8 cellular contexts compared by ENCODE assay signal in the genomic region with DNA sequence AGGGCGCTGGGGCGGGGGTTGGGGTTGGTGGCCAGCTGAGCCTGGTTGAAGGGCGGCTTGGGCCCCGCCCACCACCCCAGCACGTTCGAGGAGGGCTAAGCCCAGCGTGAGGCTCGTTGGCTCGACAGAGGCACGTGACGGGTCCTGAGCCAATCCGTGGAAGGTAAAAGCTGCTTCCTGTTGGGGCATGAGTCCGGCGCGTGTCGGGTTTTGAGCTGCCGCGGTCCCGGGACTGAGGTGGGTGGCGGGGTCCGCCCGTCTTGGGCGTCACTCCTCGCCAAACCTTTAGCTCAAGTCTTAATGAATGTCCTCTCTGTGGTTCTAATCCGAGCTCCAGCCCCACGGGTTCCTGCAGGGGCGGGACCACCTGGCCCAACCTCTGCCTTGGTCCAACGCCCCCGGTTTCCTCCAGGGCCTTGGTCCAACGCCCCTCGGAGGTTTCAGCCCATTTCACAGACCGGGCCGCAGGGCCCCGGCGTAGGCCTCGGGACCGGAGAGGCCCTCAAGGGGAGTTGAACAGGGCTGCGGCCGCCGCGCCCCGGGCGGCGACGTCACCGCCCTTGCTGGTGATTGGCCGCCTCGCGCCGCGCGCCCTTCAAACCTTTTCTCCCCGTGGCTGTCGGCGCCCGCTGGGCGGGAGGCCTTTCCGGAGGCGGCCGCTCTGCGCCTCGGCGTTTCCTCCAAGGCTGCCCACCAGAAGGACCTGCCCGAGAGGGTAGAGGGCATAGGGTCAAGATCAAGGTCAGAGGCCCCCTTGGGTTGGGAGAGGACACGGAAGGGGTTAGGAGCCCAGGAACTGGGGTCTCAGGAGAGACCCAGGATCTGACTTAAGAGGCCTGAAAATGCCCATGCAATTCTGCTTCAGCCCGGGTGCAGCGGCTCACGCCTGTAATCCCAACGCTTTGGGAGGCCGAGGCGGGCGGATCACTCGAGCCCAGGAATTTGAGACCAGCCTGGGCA. TPM values are rescaled to one million over a fixed set of nuclear protein-coding genes. Genes with fewer than 3 reads are reported as not detected.
A peak's percentile ranks its signal among the peaks of the same experiment; 100 is the strongest.
DNase-seq lines count a peak whose midpoint lies in the region; ATAC-seq and FAIRE-seq lines count a peak whose summit lies in the region.

A gene with protein sequence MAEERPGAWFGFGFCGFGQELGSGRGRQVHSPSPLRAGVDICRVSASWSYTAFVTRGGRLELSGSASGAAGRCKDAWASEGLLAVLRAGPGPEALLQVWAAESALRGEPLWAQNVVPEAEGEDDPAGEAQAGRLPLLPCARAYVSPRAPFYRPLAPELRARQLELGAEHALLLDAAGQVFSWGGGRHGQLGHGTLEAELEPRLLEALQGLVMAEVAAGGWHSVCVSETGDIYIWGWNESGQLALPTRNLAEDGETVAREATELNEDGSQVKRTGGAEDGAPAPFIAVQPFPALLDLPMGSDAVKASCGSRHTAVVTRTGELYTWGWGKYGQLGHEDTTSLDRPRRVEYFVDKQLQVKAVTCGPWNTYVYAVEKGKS (plus strand): TSS at position 173 of the 960 bp plus-strand sequence. CDS start 1,851 bp downstream, outside the sequence.

- H2BK5ac ChIP-seq in neuronal stem cell (ENCODE audit: low read length): peak within 1 kb of the TSS; percentile 95

- peaks cover 36% of the 10 kb centered on the region for H3K36me3 ChIP-seq in SJCRH30
- H3K36me3 ChIP-seq in neuronal stem cell (replicated peaks in 1 of 2; ENCODE audit: control insufficient read depth in 2 of 2, insufficient read depth in 2 of 2, low read length in 2 of 2): peaks cover 31 to 44% of the 10 kb centered on the region in 2 donors
- H3K36me3 ChIP-seq in subcutaneous abdominal adipose tissue (ENCODE audit: control insufficient read depth in 5 of 5, insufficient read depth in 5 of 5, low read length in 5 of 5): peaks cover 0 to 42% (median 38%) of the 10 kb centered on the region in 5 donors

- H3K27me3 ChIP-seq in SJCRH30 (no peaks in the 10 kb centered on the region), neuronal stem cell (ENCODE audit: control insufficient read depth in 3 of 3, insufficient read depth in 3 of 3, low read depth in 1 of 3, low read length in 3 of 3) (peaks cover 0 to 4% (median 0%) of the 10 kb centered on the region in 3 experiments), subcutaneous abdominal adipose tissue (ENCODE audit: control insufficient read depth in 5 of 5, insufficient read depth in 4 of 5, low read length in 5 of 5) (no peaks in the 10 kb centered on the region)

- peak within 1 kb of the TSS; percentile 65 for H2AFZ ChIP-seq in neuronal stem cell (ENCODE audit: low read length)

- peak within 1 kb of the TSS; percentile 85 for H3K23ac ChIP-seq in neuronal stem cell (ENCODE audit: low read depth, low read length, poor library complexity)

- H3K9ac ChIP-seq in neuronal stem cell (ENCODE audit: low read depth, low read length, poor library complexity): peak within 1 kb of the TSS; percentile 88
- peak within 1 kb of the TSS; percentile 26 to 93 (median 85) for H3K9ac ChIP-seq in subcutaneous abdominal adipose tissue (ENCODE audit: low read length in 5 of 5)

- H2AK5ac ChIP-seq in neuronal stem cell (ENCODE audit: low read depth, low read length): peak within 1 kb of the TSS; percentile 90

- H2BK15ac ChIP-seq in neuronal stem cell (ENCODE audit: low read length): no peak within 1 kb of the TSS

- H3K4me3 ChIP-seq in SJCRH30: peak within 1 kb of the TSS; percentile 60
- peak within 1 kb of the TSS; percentile 50 to 91 for H3K4me3 ChIP-seq in neuronal stem cell (ENCODE audit: low read length in 2 of 2)
- H3K4me3 ChIP-seq in subcutaneous abdominal adipose tissue (ENCODE audit: low read depth in 1 of 5, low read length in 5 of 5): peak within 1 kb of the TSS; percentile 26 to 85 (median 82)

- peak; percentile 88 for ATAC-seq in GM21825 (IDR thresholded peaks at IDR 0.05; ENCODE audit: unreplicated experiment)

- peak within 1 kb of the TSS; percentile 96 for H3K18ac ChIP-seq in neuronal stem cell (ENCODE audit: low read length)

- DNase-seq in DMS53 treated with DMSO at 0.1 percent for 48 hours (lab: John Stamatoyannopoulos, UW; ENCODE audit: unreplicated experiment) (peak; percentile 90), Kasumi-1 (lab: John Stamatoyannopoulos, UW) (peak; percentile 95 to 96), SJCRH30 (peak; percentile 82), frontal cortex (ENCODE audit: low spot score in 2 of 2) (peak; percentile 98 to 99), neuronal stem cell (ENCODE audit: low spot score) (peak; percentile 78)
- peak; percentile 90 for DNase-seq in activated naive CD4-positive, alpha-beta T cell treated with Interleukin-2 at 50 U/mL for 16 hours

- H2BK120ac ChIP-seq in neuronal stem cell (ENCODE audit: low read depth, low read length): no peak within 1 kb of the TSS

- no CpG with 5 or more reads among the region's 73 CpGs for WGBS in neuronal stem cell (ENCODE audit: extremely low coverage in 2 of 2, insufficient read length in 2 of 2, insufficient replicate concordance in 1 of 2), 2 donors

- no peak within 1 kb of the TSS for H2BK12ac ChIP-seq in neuronal stem cell (ENCODE audit: low read length)

- H3K14ac ChIP-seq in neuronal stem cell (ENCODE audit: low read length): peak within 1 kb of the TSS; percentile 71

- peak within 1 kb of the TSS; percentile 86 for H3K4me2 ChIP-seq in neuronal stem cell (ENCODE audit: insufficient read depth, low read length, poor library complexity, severe bottlenecking)

- peak within 1 kb of the TSS; percentile 86 for H3K27ac ChIP-seq in SJCRH30
- peak within 1 kb of the TSS; percentile 76 for H3K27ac ChIP-seq in neuronal stem cell (replicated peaks; ENCODE audit: low read length)
- H3K27ac ChIP-seq in subcutaneous abdominal adipose tissue (ENCODE audit: low read depth, low read length): peak within 1 kb of the TSS; percentile 91

- H3K9me3 ChIP-seq in SJCRH30 (replicated peaks): no peaks in the 10 kb centered on the region
- H3K9me3 ChIP-seq in neuronal stem cell (replicated peaks in 1 of 2; ENCODE audit: control insufficient read depth in 2 of 2, insufficient read depth in 1 of 2, low read depth in 1 of 2, low read length in 2 of 2): peaks cover 0 to 1% of the 10 kb centered on the region in 2 donors
- H3K9me3 ChIP-seq in subcutaneous abdominal adipose tissue (ENCODE audit: control insufficient read depth in 5 of 5, low read length in 5 of 5): no peaks in the 10 kb centered on the region

- peak within 1 kb of the TSS; percentile 53 for H4K91ac ChIP-seq in neuronal stem cell (ENCODE audit: low read depth, low read length, poor library complexity)

- H4K8ac ChIP-seq in neuronal stem cell (ENCODE audit: low read depth, low read length): peak within 1 kb of the TSS; percentile 48

- no peak for FAIRE-seq in frontal cortex (lab: Jason Lieb, UNC)

- H3K4me1 ChIP-seq in SJCRH30: peaks cover 21% of the 10 kb centered on the region
- H3K4me1 ChIP-seq in neuronal stem cell (ENCODE audit: control insufficient read depth in 2 of 2, insufficient read depth in 1 of 2, low read depth in 1 of 2, low read length in 2 of 2): peaks cover 0 to 10% of the 10 kb centered on the region in 2 donors
- H3K4me1 ChIP-seq in subcutaneous abdominal adipose tissue (ENCODE audit: control insufficient read depth in 5 of 5, insufficient read depth in 5 of 5, low read length in 5 of 5): peaks cover 0 to 36% (median 31%) of the 10 kb centered on the region in 5 donors

- H3K79me1 ChIP-seq in neuronal stem cell (ENCODE audit: low read depth, low read length): peaks cover 10% of the 10 kb centered on the region

- peak within 1 kb of the TSS; percentile 53 for H3K4ac ChIP-seq in neuronal stem cell (ENCODE audit: low read length)

RNA-seq across cellular contexts. Expression of the gene that starts here (rescaled TPM):
- 6.8 and 8.6 TPM in 2 replicates for total RNA-seq in SJCRH30 (2014; rRNA removed; shearing (Covaris generic))
- 14.3 TPM for total RNA-seq in frontal cortex
- 15.6 TPM for polyA plus RNA-seq in neuronal stem cell (2013, experiment 1 of 2)
- 14.4 TPM for polyA plus RNA-seq in neuronal stem cell (2013, experiment 2 of 2)

Comparison
In these comparisons a context has a peak if more than half of its experiments do, and no peak if none do; other contexts are left out.
1. Peak in every context shown above with its lines: DNase-seq, ATAC-seq, H3K4me3 ChIP-seq and H3K27ac ChIP-seq.